9 cellular contexts compared by ENCODE assay signal in the genomic region with DNA sequence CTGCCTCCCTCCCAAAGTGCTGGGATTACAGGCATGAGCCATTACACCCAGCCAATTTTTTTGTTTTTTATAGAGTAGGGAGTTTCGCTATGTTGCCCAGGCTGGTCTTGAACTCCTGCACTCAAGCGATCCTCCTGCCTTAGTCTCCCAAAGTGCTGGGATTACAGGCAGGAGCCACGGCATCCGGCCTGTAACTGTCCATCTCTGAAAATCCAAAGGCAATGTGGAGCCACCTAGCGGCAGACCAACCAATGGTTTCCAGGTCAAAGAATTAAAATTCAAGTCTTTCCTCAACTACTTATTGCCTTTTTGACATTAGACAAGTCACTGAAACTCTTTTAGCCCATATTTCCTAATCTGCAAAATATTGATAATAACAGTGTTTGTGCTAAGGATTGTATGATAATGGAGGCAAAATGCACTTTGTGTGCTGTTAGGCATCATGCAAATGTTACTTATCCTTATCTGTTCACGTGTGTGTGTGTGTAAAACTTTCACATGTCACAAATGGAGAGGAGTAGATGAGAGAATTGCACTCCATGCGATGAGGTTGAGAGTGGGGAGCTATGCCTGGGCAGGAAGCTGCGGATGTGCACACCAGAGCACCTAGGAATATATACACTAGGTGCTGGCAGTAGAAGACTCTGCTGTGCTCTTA. TPM values are rescaled to one million over a fixed set of nuclear protein-coding genes. Genes with fewer than 3 reads are reported as not detected.
DNase-seq lines count a peak whose midpoint lies in the region; ATAC-seq, FAIRE-seq and TF ChIP-seq lines count a peak whose summit lies in the region.
"Had no signal": no experiment of that assay in that cellular context is flagged by ENCODE, and none has a peak within 500 bp of the region (broad histone marks: within the 10 kb centered on the region; RNA-seq: fewer than 3 reads in every experiment).

No MANE protein-coding gene starts in this region.

- no peaks in the 10 kb centered on the region for H3K9me3 Mint-ChIP-seq in activated CD4-positive, alpha-beta T cell treated with anti-CD3 and anti-CD28 coated beads, Interleukin-2, amount 10 ng/mL, durations not matched to agents 24 days and 14 days

- H3K27ac ChIP-seq in pancreas = no peak overlapping the region
- H3K27ac ChIP-seq: BLaER1 treated with 17β-estradiol and CSF1 and Interleukin-3, amounts not matched to agents 10 nM and 100 nM had no signal

- FAIRE-seq in pancreas (lab: Jason Lieb, UNC) = no peak

- intact Hi-C loops in activated CD4-positive, alpha-beta T cell treated with anti-CD3 and anti-CD28 coated beads, Interleukin-2, amount 10 ng/mL, durations not matched to agents 24 days and 14 days (cut with micrococcal nuclease) = loop anchor here (2.0 to 10.0 kb wide), 3 partner anchors 188 to 870 kb away; no protein-coding TSS in a partner anchor
- intact Hi-C loops in pancreas (cut with DNase I) = no loop called here

- no peaks in the 10 kb centered on the region for H3K4me1 ChIP-seq in pancreas
- H3K4me1 ChIP-seq: BLaER1 treated with 17β-estradiol and CSF1 and Interleukin-3, amounts not matched to agents 10 nM and 100 nM had no signal

- DNase-seq in NCI-H1092 treated with DMSO at 0.1 percent for 48 hours (lab: John Stamatoyannopoulos, UW) = peak; percentile 24
- DNase-seq in NCI-H1092 (lab: John Stamatoyannopoulos, UW) = no peak
- DNase-seq in NAMALWA (ENCODE audit: low spot score) = peak; percentile 45
- peak; percentile 80 for DNase-seq in activated CD4-positive, alpha-beta T cell treated with anti-CD3 and anti-CD28 coated beads, Interleukin-2, amount 10 ng/mL, durations not matched to agents 24 days and 14 days
- DNase-seq in fibroblast of the conjunctiva (ENCODE audit: low read depth) = peak; percentile 59
- DNase-seq in pancreas = peak in 4 of 6 donors; percentile 6 to 68 (median 42)
- no peak for DNase-seq in stimulated activated naive CD4-positive, alpha-beta T cell treated with Interleukin-2 at 50 U/mL for 16 hours (lab: John Stamatoyannopoulos, UW)

- H3K36me3 ChIP-seq in pancreas = no peaks in the 10 kb centered on the region
- H3K36me3 ChIP-seq: BLaER1 treated with 17β-estradiol and CSF1 and Interleukin-3, amounts not matched to agents 10 nM and 100 nM had no signal

- no peaks in the 10 kb centered on the region for H3K27me3 ChIP-seq in pancreas
- H3K27me3 ChIP-seq: BLaER1 treated with 17β-estradiol and CSF1 and Interleukin-3, amounts not matched to agents 10 nM and 100 nM had no signal

- WGBS in pancreas, 2 donors = 21 to 22% methylated on average over 8 of the region's 8 CpGs

- no peak overlapping the region for H3K4me3 ChIP-seq in pancreas
- H3K4me3 ChIP-seq: BLaER1 treated with 17β-estradiol and CSF1 and Interleukin-3, amounts not matched to agents 10 nM and 100 nM had no signal

- peak; percentile 64 for ATAC-seq in GM21619 (IDR thresholded peaks at IDR 0.05; ENCODE audit: unreplicated experiment)
- peak in 3 of 4 donors; percentile 37 to 59 (median 53) for ATAC-seq in pancreas

- H3K4me1 Mint-ChIP-seq in activated CD4-positive, alpha-beta T cell treated with anti-CD3 and anti-CD28 coated beads, Interleukin-2, amount 10 ng/mL, durations not matched to agents 24 days and 14 days = no peaks in the 10 kb centered on the region

- H3K4me3 Mint-ChIP-seq in activated CD4-positive, alpha-beta T cell treated with anti-CD3 and anti-CD28 coated beads, Interleukin-2, amount 10 ng/mL, durations not matched to agents 24 days and 14 days = no peak overlapping the region

- H3K36me3 Mint-ChIP-seq in activated CD4-positive, alpha-beta T cell treated with anti-CD3 and anti-CD28 coated beads, Interleukin-2, amount 10 ng/mL, durations not matched to agents 24 days and 14 days (ENCODE audit: low read depth) = no peaks in the 10 kb centered on the region

- H3K27me3 Mint-ChIP-seq in activated CD4-positive, alpha-beta T cell treated with anti-CD3 and anti-CD28 coated beads, Interleukin-2, amount 10 ng/mL, durations not matched to agents 24 days and 14 days = peaks cover 8% of the 10 kb centered on the region

- TF ChIP-seq CTCF in pancreas (IDR thresholded peaks at IDR 0.05) = peak in 3 of 4 donors; percentile 37 to 60 (median 55)

- H3K9me3 ChIP-seq in pancreas = no peaks in the 10 kb centered on the region
- H3K9me3 ChIP-seq: BLaER1 treated with 17β-estradiol and CSF1 and Interleukin-3, amounts not matched to agents 10 nM and 100 nM had no signal

- no peak overlapping the region for H3K27ac Mint-ChIP-seq in activated CD4-positive, alpha-beta T cell treated with anti-CD3 and anti-CD28 coated beads, Interleukin-2, amount 10 ng/mL, durations not matched to agents 24 days and 14 days

RNA-seq across cellular contexts. Expression of a gene that starts 48.7 kb away (rescaled TPM):
- 0.09 TPM in 1 of 2 replicates, not detected in the other for total RNA-seq in activated CD4-positive, alpha-beta T cell treated with anti-CD3 and anti-CD28 coated beads, Interleukin-2, amount 10 ng/mL, durations not matched to agents 24 days and 14 days
- 10 to 100 TPM in 1 of 6 donors, 1 to 10 TPM in 1, under 1 TPM in 4; 0.24 to 10.1 (median 0.59) TPM for total RNA-seq in pancreas
- polyA plus RNA-seq in pancreas = under 1 TPM; 0.35 to 0.87 TPM

Comparison
In these comparisons a context has a peak if more than half of its experiments do, and no peak if none do; other contexts are left out.
1. DNase-seq: peak in NCI-H1092 treated with DMSO at 0.1 percent for 48 hours (single experiment), NAMALWA (single experiment), activated CD4-positive, alpha-beta T cell treated with anti-CD3 and anti-CD28 coated beads, Interleukin-2, amount 10 ng/mL, durations not matched to agents 24 days and 14 days (single experiment), fibroblast of the conjunctiva (single experiment) and pancreas (4 of 6); none in NCI-H1092 (single experiment) and stimulated activated naive CD4-positive, alpha-beta T cell treated with Interleukin-2 at 50 U/mL for 16 hours (single experiment).